Comparison of ENCODE assay signal across 35 cellular contexts in genomic region chr9:23914431-23915003, GRCh38.
"Had no signal": no experiment of that assay in that cellular context is flagged by ENCODE, and none has a peak within 500 bp of the region (broad histone marks: within the 10 kb centered on the region; RNA-seq: fewer than 3 reads in every experiment).

No MANE protein-coding gene starts in this region.

- H3K4me2 ChIP-seq: KMS-11 had no signal

- DNase-seq: Karpas-422, Kasumi-1, KBM-7, KG1, MG63, MM.1S, MV-4-11, NCI-H1092, NCI-H1092 treated with DMSO at 0.1 percent for 48 hours, NCI-H1105, NCI-H1105 treated with DMSO at 0.1 percent for 48 hours, NCI-H1417, NCI-H1417 treated with DMSO at 0.1 percent for 48 hours, NCI-H1436, NCI-H1436 treated with DMSO at 0.1 percent for 48 hours, NCI-H146, NCI-H1694, NCI-H1694 treated with DMSO at 0.1 percent for 48 hours, NCI-H187, NCI-H187 treated with DMSO at 0.1 percent for 48 hours, NCI-H1930, NCI-H2029, NCI-H2029 treated with DMSO at 0.1 percent for 48 hours, NCI-H2081, NCI-H2081 treated with DMSO at 0.1 percent for 48 hours, NCI-H2107, NCI-H2171, NCI-H2171 treated with DMSO at 0.1 percent for 48 hours, NCI-H2227 treated with DMSO at 0.1 percent for 48 hours, NCI-H226, NCI-H345, NCI-H446, NCI-H446 treated with DMSO at 0.1 percent for 48 hours, NCI-H510A had no signal

- H3K9ac ChIP-seq: KMS-11 had no signal

- H3K4me3 ChIP-seq: MG63 had no signal

- H3K36me3 ChIP-seq: MG63 had no signal

- H3K27ac ChIP-seq: KMS-11 had no signal

- H3K9me3 ChIP-seq: MG63 had no signal

- H3K27me3 ChIP-seq: MG63 had no signal
